24 cellular contexts compared by ENCODE assay signal in the genomic region with DNA sequence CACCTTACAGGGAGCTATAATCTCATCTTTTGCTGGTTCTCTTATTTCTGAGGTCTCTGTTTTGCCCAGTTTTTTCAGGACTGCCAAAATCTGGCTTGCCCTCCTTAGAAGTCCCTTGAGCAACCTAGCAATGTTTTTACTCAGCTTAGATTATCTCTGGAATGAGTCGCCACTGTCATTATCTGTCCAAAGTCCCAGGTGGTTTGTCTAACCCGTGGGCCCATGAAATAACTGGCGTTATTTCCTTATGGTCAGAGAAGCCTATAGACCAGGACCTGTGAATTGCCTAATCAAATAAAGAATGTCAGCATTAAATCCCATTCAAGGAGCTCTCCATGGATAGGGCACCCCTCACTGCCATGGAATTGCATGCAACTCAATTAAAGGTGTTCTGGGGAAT.
"Had no signal": no experiment of that assay in that cellular context is flagged by ENCODE, and none has a peak within 500 bp of the region (broad histone marks: within the 10 kb centered on the region; RNA-seq: fewer than 3 reads in every experiment).

No MANE protein-coding gene starts in this region.

- H3K4me3 ChIP-seq: adrenal gland, breast epithelium, Peyer's patch, SJSA1 had no signal

- H3K4me1 ChIP-seq: adrenal gland, breast epithelium had no signal

- H3K36me3 ChIP-seq: adrenal gland, breast epithelium, Peyer's patch, SJSA1 had no signal

- H3K27me3 ChIP-seq: adrenal gland, breast epithelium, Peyer's patch, SJSA1 had no signal

- H3K9me3 ChIP-seq: adrenal gland, breast epithelium, Peyer's patch, SJSA1 had no signal

- DNase-seq: activated CD4-positive, alpha-beta T cell treated with anti-CD3 and anti-CD28 coated beads for 48 hours; activated CD4-positive, alpha-beta T cell treated with anti-CD3 and anti-CD28 coated beads, Interleukin-2, amount 50 U/mL, for 4 hours; activated CD4-positive, CD25-positive, alpha-beta regulatory T cell treated with anti-CD3 and anti-CD28 coated beads, Interleukin-2, amount 50 U/mL, for 72 hours; activated CD8-positive, alpha-beta memory T cell treated with anti-CD3 and anti-CD28 coated beads, Interleukin-2, amount 50 U/mL, for 48 hours; activated CD8-positive, alpha-beta T cell treated with anti-CD3 and anti-CD28 coated beads, Interleukin-2, amount 10 ng/mL, durations not matched to agents 7 days and 5 days; activated naive CD4-positive, alpha-beta T cell treated with anti-CD3 and anti-CD28 coated beads, Interleukin-2, amount 50 U/mL, for 16 hours; activated naive CD8-positive, alpha-beta T cell treated with anti-CD3 and anti-CD28 coated beads, Interleukin-2, amount 10 ng/mL, durations not matched to agents 7 days and 5 days; activated T-cell treated with anti-CD3 and anti-CD28 coated beads, Interleukin-2, amount 50 U/mL, for 1 hour; adrenal gland; anterior cingulate cortex; central memory CD4-positive, alpha-beta T cell; MM.1S; NCI-H1105 treated with DMSO at 0.1 percent for 48 hours; NCI-H146; NCI-H1930; NCI-H2171 treated with DMSO at 0.1 percent for 48 hours; NCI-H226; NCI-H526; NK-92 treated with Interleukin-12 subunit alpha and Interleukin-12 subunit beta, amount 100 ng/mL, for 24 hours; SHP77 had no signal

- ATAC-seq: activated CD8-positive, alpha-beta T cell treated with anti-CD3 and anti-CD28 coated beads, Interleukin-2, amount 10 ng/mL, durations not matched to agents 7 days and 5 days; WTC11 had no signal

- H3K27ac ChIP-seq: adrenal gland, breast epithelium, Peyer's patch, SJSA1 had no signal
